Comparison of ENCODE assay signal across 12 cellular contexts in genomic region chr3:133447751-133448477, GRCh38. TPM values are rescaled to one million over a fixed set of nuclear protein-coding genes. Genes with fewer than 3 reads are reported as not detected.
DNase-seq lines count a peak whose midpoint lies in the region; ATAC-seq and TF ChIP-seq lines count a peak whose summit lies in the region.
"Had no signal": no experiment of that assay in that cellular context is flagged by ENCODE, and none has a peak within 500 bp of the region (broad histone marks: within the 10 kb centered on the region; RNA-seq: fewer than 3 reads in every experiment).

No MANE protein-coding gene starts in this region.

- H3K9me3 Mint-ChIP-seq in activated CD8-positive, alpha-beta memory T cell treated with anti-CD3 and anti-CD28 coated beads, Interleukin-2, amount 10 ng/mL, durations not matched to agents 7 days and 5 days (ENCODE audit: low read depth): no peaks in the 10 kb centered on the region
- no peaks in the 10 kb centered on the region for H3K9me3 Mint-ChIP-seq in naive thymus-derived CD8-positive, alpha-beta T cell
- no peaks in the 10 kb centered on the region for H3K9me3 Mint-ChIP-seq in HFFc6

- peak overlapping the region; percentile 88 for H3K27ac Mint-ChIP-seq in activated CD8-positive, alpha-beta memory T cell treated with anti-CD3 and anti-CD28 coated beads, Interleukin-2, amount 10 ng/mL, durations not matched to agents 7 days and 5 days
- peak overlapping the region in 6 of 10 donors; percentile 15 to 81 (median 58) for H3K27ac Mint-ChIP-seq in naive thymus-derived CD8-positive, alpha-beta T cell
- H3K27ac Mint-ChIP-seq in HFFc6: no peak overlapping the region

- DNase-seq in activated CD8-positive, alpha-beta memory T cell treated with anti-CD3 and anti-CD28 coated beads, Interleukin-2, amount 10 ng/mL, durations not matched to agents 7 days and 5 days: no peak
- no peak for DNase-seq in activated CD8-positive, alpha-beta memory T cell treated with anti-CD3 and anti-CD28 coated beads, Interleukin-2, amount 50 U/mL, for 48 hours
- DNase-seq in NCI-H2171 treated with DMSO at 0.1 percent for 48 hours (lab: John Stamatoyannopoulos, UW): peak; percentile 51
- DNase-seq in naive thymus-derived CD8-positive, alpha-beta T cell: no peak
- no peak for DNase-seq in HFFc6
- DNase-seq in GM03348 (ENCODE audit: low spot score): no peak
- DNase-seq in GM13977 (ENCODE audit: low spot score): no peak
- DNase-seq: KG1 had no signal

- no peak for ATAC-seq in activated CD8-positive, alpha-beta memory T cell treated with anti-CD3 and anti-CD28 coated beads, Interleukin-2, amount 10 ng/mL, durations not matched to agents 7 days and 5 days
- peak; percentile 38 for ATAC-seq in HG02610 (IDR thresholded peaks at IDR 0.05; ENCODE audit: unreplicated experiment)
- ATAC-seq in naive thymus-derived CD8-positive, alpha-beta T cell: no peak

- TF ChIP-seq CTCF in HFFc6 (IDR thresholded peaks at IDR 0.05) (no peak), GM13977 (IDR thresholded peaks at IDR 0.05; ENCODE audit: extremely low read depth, insufficient read depth, missing control alignments) (no peak)

- no peak overlapping the region for H3K4me3 Mint-ChIP-seq in activated CD8-positive, alpha-beta memory T cell treated with anti-CD3 and anti-CD28 coated beads, Interleukin-2, amount 10 ng/mL, durations not matched to agents 7 days and 5 days
- peak overlapping the region in 1 of 10 donors; percentile 34 for H3K4me3 Mint-ChIP-seq in naive thymus-derived CD8-positive, alpha-beta T cell
- no peak overlapping the region for H3K4me3 Mint-ChIP-seq in HFFc6

- no peaks in the 10 kb centered on the region for H3K36me3 Mint-ChIP-seq in activated CD8-positive, alpha-beta memory T cell treated with anti-CD3 and anti-CD28 coated beads, Interleukin-2, amount 10 ng/mL, durations not matched to agents 7 days and 5 days
- peaks cover 0 to 2% (median 0%) of the 10 kb centered on the region in 3 donors for H3K36me3 Mint-ChIP-seq in naive thymus-derived CD8-positive, alpha-beta T cell
- no peaks in the 10 kb centered on the region for H3K36me3 Mint-ChIP-seq in HFFc6 (ENCODE audit: low read depth)

- H3K27me3 Mint-ChIP-seq in activated CD8-positive, alpha-beta memory T cell treated with anti-CD3 and anti-CD28 coated beads, Interleukin-2, amount 10 ng/mL, durations not matched to agents 7 days and 5 days: no peaks in the 10 kb centered on the region
- no peaks in the 10 kb centered on the region for H3K27me3 Mint-ChIP-seq in naive thymus-derived CD8-positive, alpha-beta T cell
- peaks cover 25% of the 10 kb centered on the region for H3K27me3 Mint-ChIP-seq in HFFc6 (ENCODE audit: insufficient read depth)

- H3K4me1 Mint-ChIP-seq in activated CD8-positive, alpha-beta memory T cell treated with anti-CD3 and anti-CD28 coated beads, Interleukin-2, amount 10 ng/mL, durations not matched to agents 7 days and 5 days: peaks cover 60% of the 10 kb centered on the region
- H3K4me1 Mint-ChIP-seq in naive thymus-derived CD8-positive, alpha-beta T cell: peaks cover 7 to 29% (median 21%) of the 10 kb centered on the region in 4 donors
- peaks cover 24% of the 10 kb centered on the region for H3K4me1 Mint-ChIP-seq in HFFc6 (ENCODE audit: low read depth)

- CTCF ChIA-PET in activated CD8-positive, alpha-beta memory T cell treated with anti-CD3 and anti-CD28 coated beads, Interleukin-2, amount 10 ng/mL, durations not matched to agents 7 days and 5 days (lab: Charles Lee): interaction anchor here (0.7 to 2.0 kb wide), 6 partner anchors 9 to 127 kb away, joined by 3 to 10 read pairs (median 6); no protein-coding TSS in a partner anchor

- in situ Hi-C loops in GM13977 (cut with MboI; ENCODE audit: low pct_unique_long_range_greater_than_20kb, low sequenced_read_pairs, unreplicated experiment): no loop called here

- POLR2A ChIA-PET in naive thymus-derived CD8-positive, alpha-beta T cell (lab: Charles Lee): interaction anchor here (0.6 kb wide), 2 partner anchors 124 to 214 kb away, joined by 3 read pairs; no protein-coding TSS in a partner anchor

RNA-seq across cellular contexts. Expression of gene BFSP2, which starts 48.1 kb away (rescaled TPM):
- 1 to 10 TPM; 1.2 to 2.1 TPM for total RNA-seq in activated CD8-positive, alpha-beta memory T cell treated with anti-CD3 and anti-CD28 coated beads, Interleukin-2, amount 10 ng/mL, durations not matched to agents 7 days and 5 days
- not detected for total RNA-seq in naive thymus-derived CD8-positive, alpha-beta T cell
- polyA plus RNA-seq in naive thymus-derived CD8-positive, alpha-beta T cell: not detected
- not detected for total RNA-seq in HFFc6 (2021; fragmentation: NEBNext Ultra II Directional; extraction: Animal tissue kit (Norgen Biotek cat#: 25700))
- total RNA-seq: esophagus muscularis mucosa, kidney epithelial cell, pulmonary artery endothelial cell had no signal
